In the genomic region with DNA sequence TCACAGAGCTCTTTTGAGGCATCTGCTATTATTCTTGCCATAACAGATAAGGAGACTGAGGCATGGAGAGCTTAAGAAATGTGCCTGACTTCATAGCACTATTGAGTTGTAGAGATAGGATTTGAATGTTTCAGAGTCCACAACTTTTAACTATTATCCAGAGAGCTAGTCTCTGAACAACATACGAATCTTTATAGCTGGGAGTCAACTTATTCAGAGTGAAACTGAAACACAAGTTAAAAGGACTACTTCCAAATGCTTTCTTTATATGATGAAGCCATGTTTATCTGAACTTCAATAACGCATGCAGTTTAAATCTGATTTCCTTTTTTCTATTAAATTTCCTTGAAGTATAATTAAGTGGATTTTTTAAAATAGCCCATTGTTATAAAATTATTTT, we compare ENCODE assay signal across 21 cellular contexts.
DNase-seq lines count a peak whose midpoint lies in the region; ATAC-seq and TF ChIP-seq lines count a peak whose summit lies in the region.
"Had no signal": no experiment of that assay in that cellular context is flagged by ENCODE, and none has a peak within 500 bp of the region (broad histone marks: within the 10 kb centered on the region; RNA-seq: fewer than 3 reads in every experiment).

No MANE protein-coding gene starts in this region.

- H3K36me3 ChIP-seq in CD8-positive, alpha-beta memory T cell (ENCODE audit: insufficient read depth, low read length) = no peaks in the 10 kb centered on the region
- H3K36me3 ChIP-seq in MM.1S (replicated peaks; ENCODE audit: insufficient read depth, low read length) = no peaks in the 10 kb centered on the region
- no peaks in the 10 kb centered on the region for H3K36me3 ChIP-seq in heart left ventricle

- H3K27ac ChIP-seq in CD8-positive, alpha-beta memory T cell (ENCODE audit: low read depth, low read length) = no peak overlapping the region
- H3K27ac ChIP-seq in MM.1S (ENCODE audit: low read length) (no peak overlapping the region), heart left ventricle (no peak overlapping the region)
- H3K27ac ChIP-seq: foreskin keratinocyte, hepatocyte had no signal

- H3K9me3 Mint-ChIP-seq in CD8-positive, alpha-beta memory T cell = peaks cover 26 to 53% (median 32%) of the 10 kb centered on the region in 5 donors

- peak; percentile 64 for ATAC-seq in GM18517 (IDR thresholded peaks at IDR 0.05; ENCODE audit: unreplicated experiment)
- ATAC-seq in HG02610 (IDR thresholded peaks at IDR 0.05; ENCODE audit: unreplicated experiment) = peak; percentile 53
- ATAC-seq in HG03139 (IDR thresholded peaks at IDR 0.05; ENCODE audit: unreplicated experiment) = no peak
- no peak for ATAC-seq in GM21619 (IDR thresholded peaks at IDR 0.05; ENCODE audit: unreplicated experiment)
- ATAC-seq in heart left ventricle = no peak
- ATAC-seq: activated T-helper 17 cell treated with anti-CD3 and anti-CD28 coated beads, Interleukin-2, amount 50 U/mL, for 72 hours; foreskin keratinocyte had no signal

- H3K4me2 ChIP-seq in MM.1S (ENCODE audit: low read depth, low read length) = no peak overlapping the region
- H3K4me2 ChIP-seq: hepatocyte had no signal

- peaks cover 0 to 13% (median 4%) of the 10 kb centered on the region in 3 donors for H3K4me1 Mint-ChIP-seq in CD8-positive, alpha-beta memory T cell
- H3K4me1 Mint-ChIP-seq: activated T-helper 17 cell treated with anti-CD3 and anti-CD28 coated beads, Interleukin-2, amount 50 U/mL, for 72 hours had no signal

- peak overlapping the region in 4 of 7 donors; percentile 23 to 72 (median 38) for H3K4me3 Mint-ChIP-seq in CD8-positive, alpha-beta memory T cell
- H3K4me3 Mint-ChIP-seq: activated CD4-positive, alpha-beta T cell treated with anti-CD3 and anti-CD28 coated beads, Interleukin-2, amount 10 ng/mL, durations not matched to agents 24 days and 14 days; activated naive CD8-positive, alpha-beta T cell treated with anti-CD3 and anti-CD28 coated beads, Interleukin-2, amount 10 ng/mL, durations not matched to agents 7 days and 5 days; activated T-helper 17 cell treated with anti-CD3 and anti-CD28 coated beads, Interleukin-2, amount 50 U/mL, for 72 hours; IgD-negative memory B cell; T-helper 1 cell treated with Interleukin-12 subunit alpha and Interleukin-12 subunit beta and Interleukin-4 antibody, amounts not matched to agents 30 μg/mL and 1 μg/mL, for 36 hours had no signal

- WGBS in heart left ventricle, 4 donors = 77 to 83% (median 82%) methylated on average over 2 of the region's 2 CpGs

- H3K27me3 ChIP-seq in CD8-positive, alpha-beta memory T cell (ENCODE audit: insufficient read depth, low read length, poor library complexity, severe bottlenecking) = no peaks in the 10 kb centered on the region
- H3K27me3 ChIP-seq in MM.1S (replicated peaks; ENCODE audit: insufficient read depth, low read length) = no peaks in the 10 kb centered on the region
- H3K27me3 ChIP-seq in heart left ventricle = no peaks in the 10 kb centered on the region
- H3K27me3 ChIP-seq: foreskin keratinocyte, hepatocyte had no signal

- H3K27me3 Mint-ChIP-seq in CD8-positive, alpha-beta memory T cell = no peaks in the 10 kb centered on the region
- H3K27me3 Mint-ChIP-seq: activated CD4-positive, alpha-beta T cell treated with anti-CD3 and anti-CD28 coated beads, Interleukin-2, amount 10 ng/mL, durations not matched to agents 24 days and 14 days; activated naive CD8-positive, alpha-beta T cell treated with anti-CD3 and anti-CD28 coated beads, Interleukin-2, amount 10 ng/mL, durations not matched to agents 7 days and 5 days; activated T-helper 17 cell treated with anti-CD3 and anti-CD28 coated beads, Interleukin-2, amount 50 U/mL, for 72 hours; progenitor cell of endocrine pancreas had no signal

- CTCF ChIA-PET in CD8-positive, alpha-beta memory T cell (lab: Charles Lee) = no interaction called here

- H3K9ac ChIP-seq in MM.1S (ENCODE audit: low read length) = no peak overlapping the region

- H3K36me3 Mint-ChIP-seq in CD8-positive, alpha-beta memory T cell = peaks cover 0 to 54% (median 10%) of the 10 kb centered on the region in 3 donors

- no peaks in the 10 kb centered on the region for H3F3A ChIP-seq in MM.1S (ENCODE audit: insufficient read depth, low read length)

- H3K9me3 ChIP-seq in CD8-positive, alpha-beta memory T cell (ENCODE audit: low read length) = no peaks in the 10 kb centered on the region
- H3K9me3 ChIP-seq in MM.1S (replicated peaks; ENCODE audit: insufficient read depth, low read length) (no peaks in the 10 kb centered on the region), heart left ventricle (peaks cover 0 to 21% (median 0%) of the 10 kb centered on the region in 12 donors)

- POLR2A ChIA-PET in CD8-positive, alpha-beta memory T cell (lab: Charles Lee) = no interaction called here

- no peak for TF ChIP-seq POLR2A in heart left ventricle (IDR thresholded peaks at IDR 0.05)

- H3K9me2 ChIP-seq in MM.1S (replicated peaks; ENCODE audit: insufficient read depth, low read length) = no peaks in the 10 kb centered on the region

- H3K4me1 ChIP-seq in CD8-positive, alpha-beta memory T cell (ENCODE audit: insufficient read depth, low read length) = no peaks in the 10 kb centered on the region
- H3K4me1 ChIP-seq in MM.1S (ENCODE audit: low read length) (no peaks in the 10 kb centered on the region), heart left ventricle (no peaks in the 10 kb centered on the region)
- H3K4me1 ChIP-seq: foreskin keratinocyte had no signal

- no peak overlapping the region for H2AFZ ChIP-seq in MM.1S (ENCODE audit: low read length)
- H2AFZ ChIP-seq: hepatocyte had no signal

- no peak for TF ChIP-seq CTCF in MM.1S (IDR thresholded peaks at IDR 0.05; ENCODE audit: low read length)
- no peak for TF ChIP-seq CTCF in heart left ventricle (IDR thresholded peaks at IDR 0.05)

- H4K20me1 ChIP-seq in MM.1S (ENCODE audit: insufficient read depth, low read length) = no peaks in the 10 kb centered on the region

- no peak for DNase-seq in CD8-positive, alpha-beta memory T cell
- peak; percentile 8 for DNase-seq in MM.1S
- DNase-seq in heart left ventricle = no peak
- DNase-seq in COLO668 (lab: John Stamatoyannopoulos, UW; ENCODE audit: unreplicated experiment) = no peak
- DNase-seq: activated CD4-positive, alpha-beta T cell treated with anti-CD3 and anti-CD28 coated beads, Interleukin-2, amount 10 ng/mL, durations not matched to agents 24 days and 14 days; activated CD8-positive, alpha-beta memory T cell treated with anti-CD3 and anti-CD28 coated beads, Interleukin-2, amount 50 U/mL, for 4 hours; activated naive CD8-positive, alpha-beta T cell treated with anti-CD3 and anti-CD28 coated beads, Interleukin-2, amount 10 ng/mL, durations not matched to agents 7 days and 5 days; erythroblast; foreskin keratinocyte; NCI-H1436; NCI-H2171; NCI-H524 had no signal

- intact Hi-C loops in heart left ventricle (cut with DNase I) = no loop called here

- no peak overlapping the region for H3K4me3 ChIP-seq in CD8-positive, alpha-beta memory T cell (ENCODE audit: low read length)
- H3K4me3 ChIP-seq in MM.1S (ENCODE audit: low read length) (no peak overlapping the region), heart left ventricle (no peak overlapping the region)
- H3K4me3 ChIP-seq: hepatocyte had no signal

- peak overlapping the region in 4 of 8 donors; percentile 5 to 73 (median 44) for H3K27ac Mint-ChIP-seq in CD8-positive, alpha-beta memory T cell
- H3K27ac Mint-ChIP-seq: activated CD4-positive, alpha-beta T cell treated with anti-CD3 and anti-CD28 coated beads, Interleukin-2, amount 10 ng/mL, durations not matched to agents 24 days and 14 days; activated naive CD8-positive, alpha-beta T cell treated with anti-CD3 and anti-CD28 coated beads, Interleukin-2, amount 10 ng/mL, durations not matched to agents 7 days and 5 days; activated T-helper 17 cell treated with anti-CD3 and anti-CD28 coated beads, Interleukin-2, amount 50 U/mL, for 72 hours; IgD-negative memory B cell; progenitor cell of endocrine pancreas; T-helper 1 cell treated with Interleukin-12 subunit alpha and Interleukin-12 subunit beta and Interleukin-4 antibody, amounts not matched to agents 30 μg/mL and 1 μg/mL, for 36 hours had no signal

- no peaks in the 10 kb centered on the region for H3K79me2 ChIP-seq in MM.1S (ENCODE audit: low read length)
- H3K79me2 ChIP-seq: hepatocyte had no signal

Comparison
In these comparisons a context has a peak if more than half of its experiments do, and no peak if none do; other contexts are left out.
1. ATAC-seq: peak in GM18517 (single experiment) and HG02610 (single experiment); none in HG03139 (single experiment), GM21619 (single experiment) and heart left ventricle (0 of 4).